Comparison of ENCODE assay signal across 11 cellular contexts in genomic region chr2:28134857-28135256, GRCh38.
DNase-seq lines count a peak whose midpoint lies in the region; ATAC-seq and TF ChIP-seq lines count a peak whose summit lies in the region.
"Had no signal": no experiment of that assay in that cellular context is flagged by ENCODE, and none has a peak within 500 bp of the region (broad histone marks: within the 10 kb centered on the region; RNA-seq: fewer than 3 reads in every experiment).

No MANE protein-coding gene starts in this region.

- H3K9me3 Mint-ChIP-seq in CD4-positive, alpha-beta T cell = no peaks in the 10 kb centered on the region
- H3K9me3 Mint-ChIP-seq in activated naive CD8-positive, alpha-beta T cell treated with anti-CD3 and anti-CD28 coated beads, Interleukin-2, amount 50 U/mL, for 24 hours = no peaks in the 10 kb centered on the region
- H3K9me3 Mint-ChIP-seq: HFFc6 had no signal

- no peak for DNase-seq in CD4-positive, alpha-beta T cell
- DNase-seq in activated naive CD8-positive, alpha-beta T cell treated with anti-CD3 and anti-CD28 coated beads, Interleukin-2, amount 50 U/mL, for 24 hours = no peak
- DNase-seq in NK-92 (lab: John Stamatoyannopoulos, UW; ENCODE audit: unreplicated experiment) = no peak
- DNase-seq in ecto neural progenitor cell (ENCODE audit: low spot score) = no peak
- DNase-seq in lower leg skin (ENCODE audit: low spot score in 2 of 2) = no peak
- DNase-seq in NCI-H2107 (lab: John Stamatoyannopoulos, UW) = no peak
- DNase-seq: AML-193, HFFc6, tibial artery had no signal

- peak overlapping the region; percentile 25 for H3K27ac Mint-ChIP-seq in CD4-positive, alpha-beta T cell
- peak overlapping the region; percentile 5 for H3K27ac Mint-ChIP-seq in activated naive CD8-positive, alpha-beta T cell treated with anti-CD3 and anti-CD28 coated beads, Interleukin-2, amount 50 U/mL, for 24 hours
- H3K27ac Mint-ChIP-seq: HFFc6 had no signal

- peak overlapping the region; percentile 21 for H3K27ac ChIP-seq in CD4-positive, alpha-beta T cell (ENCODE audit: low read depth, low read length)
- peak overlapping the region; percentile 6 for H3K27ac ChIP-seq in muscle layer of duodenum (ENCODE audit: low read length)
- H3K27ac ChIP-seq: tibial artery had no signal

- peak; percentile 49 for ATAC-seq in CD4-positive, alpha-beta T cell (ENCODE audit: poor library complexity)
- ATAC-seq in HG02798 (IDR thresholded peaks at IDR 0.05; ENCODE audit: poor library complexity, unreplicated experiment) = peak; percentile 40
- no peak for ATAC-seq in activated naive CD8-positive, alpha-beta T cell treated with anti-CD3 and anti-CD28 coated beads, Interleukin-2, amount 50 U/mL, for 24 hours

- peaks cover 35% of the 10 kb centered on the region for H3K36me3 Mint-ChIP-seq in CD4-positive, alpha-beta T cell (ENCODE audit: low read depth)
- H3K36me3 Mint-ChIP-seq in activated naive CD8-positive, alpha-beta T cell treated with anti-CD3 and anti-CD28 coated beads, Interleukin-2, amount 50 U/mL, for 24 hours (ENCODE audit: low read depth) = peaks cover 10% of the 10 kb centered on the region

- H3K27me3 ChIP-seq in CD4-positive, alpha-beta T cell (ENCODE audit: control insufficient read depth, insufficient read depth, low read length) = no peaks in the 10 kb centered on the region
- H3K27me3 ChIP-seq in muscle layer of duodenum (ENCODE audit: low read depth, low read length) = no peaks in the 10 kb centered on the region
- H3K27me3 ChIP-seq: tibial artery had no signal

- H3K4me1 Mint-ChIP-seq in CD4-positive, alpha-beta T cell (ENCODE audit: low read depth) = peaks cover 16% of the 10 kb centered on the region
- peaks cover 21% of the 10 kb centered on the region for H3K4me1 Mint-ChIP-seq in activated naive CD8-positive, alpha-beta T cell treated with anti-CD3 and anti-CD28 coated beads, Interleukin-2, amount 50 U/mL, for 24 hours

- CTCF ChIA-PET in CD4-positive, alpha-beta T cell (lab: Charles Lee) = no interaction called here

- no peak for TF ChIP-seq POLR2A in lower leg skin (IDR thresholded peaks at IDR 0.05)

- no peaks in the 10 kb centered on the region for H3K27me3 Mint-ChIP-seq in CD4-positive, alpha-beta T cell
- no peaks in the 10 kb centered on the region for H3K27me3 Mint-ChIP-seq in activated naive CD8-positive, alpha-beta T cell treated with anti-CD3 and anti-CD28 coated beads, Interleukin-2, amount 50 U/mL, for 24 hours

- WGBS in lower leg skin, 2 donors = 16 to 30% methylated on average over 1 of the region's 1 CpG

- intact Hi-C loops in CD4-positive, alpha-beta T cell (cut with DNase I, micrococcal nuclease) = no loop called here
- intact Hi-C loops in lower leg skin (cut with DNase I; ENCODE audit: low total_unique reads) = no loop called here

- no peaks in the 10 kb centered on the region for H3K9me3 ChIP-seq in CD4-positive, alpha-beta T cell (ENCODE audit: control insufficient read depth, low read length)
- H3K9me3 ChIP-seq in muscle layer of duodenum (ENCODE audit: control insufficient read depth in 1 of 2, low read length in 2 of 2) = no peaks in the 10 kb centered on the region
- H3K9me3 ChIP-seq: tibial artery had no signal

- H3K4me3 ChIP-seq in muscle layer of duodenum (ENCODE audit: low read depth in 1 of 2, low read length in 2 of 2) (no peak overlapping the region), lower leg skin (ENCODE audit: low read depth, poor library complexity, severe bottlenecking) (no peak overlapping the region)
- H3K4me3 ChIP-seq: tibial artery had no signal

- H3K4me3 Mint-ChIP-seq in CD4-positive, alpha-beta T cell = no peak overlapping the region
- no peak overlapping the region for H3K4me3 Mint-ChIP-seq in activated naive CD8-positive, alpha-beta T cell treated with anti-CD3 and anti-CD28 coated beads, Interleukin-2, amount 50 U/mL, for 24 hours
- H3K4me3 Mint-ChIP-seq: HFFc6 had no signal

- no peak for TF ChIP-seq CTCF in CD4-positive, alpha-beta T cell (IDR thresholded peaks at IDR 0.05)
- TF ChIP-seq CTCF in lower leg skin (IDR thresholded peaks at IDR 0.05) = no peak

- H3K4me1 ChIP-seq in muscle layer of duodenum (ENCODE audit: control insufficient read depth in 1 of 2, insufficient read depth in 2 of 2, low read length in 2 of 2) = peaks cover 4 to 22% of the 10 kb centered on the region in 2 donors

- POLR2A ChIA-PET in CD4-positive, alpha-beta T cell (lab: Charles Lee) = interaction anchor here (0.6 kb wide), 1 partner anchor 803 kb away, joined by 3 read pairs; no protein-coding TSS in a partner anchor

- no peaks in the 10 kb centered on the region for H3K36me3 ChIP-seq in muscle layer of duodenum (ENCODE audit: control insufficient read depth in 1 of 2, insufficient read depth in 2 of 2, low read length in 2 of 2)
- H3K36me3 ChIP-seq: tibial artery had no signal
